9 cellular contexts compared by ENCODE assay signal in the genomic region with DNA sequence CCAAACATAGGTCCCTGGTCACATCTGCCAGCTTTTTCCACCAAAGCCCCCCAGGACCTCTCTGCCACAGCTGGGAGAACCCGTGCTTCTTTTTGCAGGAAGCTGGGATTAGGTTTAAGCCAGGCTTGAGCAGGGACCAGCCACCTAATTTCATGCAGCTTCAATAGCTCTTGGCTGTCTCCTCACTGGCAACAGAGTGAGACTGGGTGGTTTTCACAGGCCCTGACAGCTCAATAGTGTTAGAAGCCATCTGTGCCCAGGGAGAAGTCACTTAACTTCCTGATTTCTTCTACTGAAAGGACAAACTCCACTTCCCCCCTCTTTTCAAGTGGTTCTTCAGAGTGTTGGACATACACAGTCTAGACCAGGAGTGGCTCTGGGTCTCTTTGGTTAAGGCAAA. TPM values are rescaled to one million over a fixed set of nuclear protein-coding genes. Genes with fewer than 3 reads are reported as not detected.
DNase-seq lines count a peak whose midpoint lies in the region; ATAC-seq, FAIRE-seq and TF ChIP-seq lines count a peak whose summit lies in the region.
"Had no signal": no experiment of that assay in that cellular context is flagged by ENCODE, and none has a peak within 500 bp of the region (broad histone marks: within the 10 kb centered on the region; RNA-seq: fewer than 3 reads in every experiment).

No MANE protein-coding gene starts in this region.

- POLR2A ChIA-PET in HCT116 (lab: Charles Lee) = interaction anchor here (0.7 to 1.3 kb wide), 3 partner anchors 20 to 320 kb away, joined by 5 read pairs; partner anchors contain the start of gene SRSF4

- ATAC-seq in HCT116 = no peak
- no peak for ATAC-seq in RWPE2 (ENCODE audit: low read depth)
- no peak for ATAC-seq in foreskin keratinocyte

- no peak for DNase-seq in HCT116 (ENCODE audit: low read depth, low spot score)
- no peak for DNase-seq in RWPE2 (ENCODE audit: low spot score)
- DNase-seq in foreskin keratinocyte = no peak
- no peak for DNase-seq in cortex of kidney (lab: John Stamatoyannopoulos, UW)
- no peak for DNase-seq in NCI-H2196 (lab: John Stamatoyannopoulos, UW; ENCODE audit: unreplicated experiment)
- DNase-seq in D721Med (ENCODE audit: insufficient read length, low spot score) = no peak
- no peak for DNase-seq in GM19238 (ENCODE audit: insufficient read length, low spot score)
- DNase-seq: nephron progenitor cell had no signal

- H4K20me1 ChIP-seq in HCT116 (ENCODE audit: insufficient read depth) = no peaks in the 10 kb centered on the region

- RAD21 ChIA-PET in HCT116 (lab: Charles Lee; ENCODE audit: low non-redundant PET in 1 of 2, low total read pairs in 2 of 2, uncharacterized antibody in 2 of 2, unreplicated experiment in 2 of 2) = interaction anchor here (0.7 to 1.5 kb wide), 6 partner anchors 74 to 1517 kb away, joined by 3 to 7 read pairs (median 4); no protein-coding TSS in a partner anchor

- TF ChIP-seq CTCF in HCT116 (IDR thresholded peaks at IDR 0.05 in 2 of 3, conservative IDR thresholded peaks at IDR 0.05 in 1 of 3; ENCODE audit: borderline replicate concordance in 1 of 3, insufficient read depth in 1 of 3, low read depth in 2 of 3, low read length in 2 of 3) (no peak), RWPE2 (IDR thresholded peaks at IDR 0.05; ENCODE audit: poor library complexity, severe bottlenecking) (no peak), foreskin keratinocyte (conservative IDR thresholded peaks at IDR 0.05) (no peak), D721Med (IDR thresholded peaks at IDR 0.05; ENCODE audit: insufficient read depth, missing control alignments) (no peak)

- intact Hi-C loops in HCT116 (cut with micrococcal nuclease) = loop anchor here (5.0 kb wide), 1 partner anchor 415 kb away; no protein-coding TSS in a partner anchor

- TF ChIP-seq POLR2A in HCT116 (IDR thresholded peaks at IDR 0.05; ENCODE audit: borderline replicate concordance, extremely low read depth, insufficient read depth, insufficient read length) = no peak

- no peaks in the 10 kb centered on the region for H3K79me2 ChIP-seq in HCT116 (ENCODE audit: insufficient read depth, low read length)

- TF ChIP-seq RAD21 in HCT116 (IDR thresholded peaks at IDR 0.05; ENCODE audit: low read depth) = no peak

- H3K9ac ChIP-seq in HCT116 (ENCODE audit: low read length) = no peak overlapping the region
- peak overlapping the region; percentile 56 for H3K9ac ChIP-seq in skeletal muscle satellite cell (ENCODE audit: low read depth, low read length)

- H3K36me3 ChIP-seq in HCT116 (ENCODE audit: control insufficient read depth in 1 of 2, insufficient read depth in 2 of 2, low read length in 2 of 2) (peaks cover 15 to 45% of the 10 kb centered on the region in 2 experiments; a peak in 3 of 4 replicates), RWPE2 (ENCODE audit: low read depth) (peaks cover 46% of the 10 kb centered on the region), skeletal muscle satellite cell (ENCODE audit: insufficient read depth, low read length) (peaks cover 27% of the 10 kb centered on the region)

- H3K27me3 ChIP-seq in HCT116 (ENCODE audit: insufficient read depth, low read length) (no peaks in the 10 kb centered on the region), RWPE2 (ENCODE audit: insufficient read depth, poor library complexity, severe bottlenecking) (no peaks in the 10 kb centered on the region), foreskin keratinocyte (no peaks in the 10 kb centered on the region), skeletal muscle satellite cell (ENCODE audit: control insufficient read depth, insufficient read depth, low read length) (no peaks in the 10 kb centered on the region)

- H3K9me3 ChIP-seq in HCT116 (ENCODE audit: control insufficient read depth in 1 of 2, insufficient read depth in 1 of 2, low read depth in 1 of 2, low read length in 2 of 2) (no peaks in the 10 kb centered on the region), RWPE2 (ENCODE audit: severe bottlenecking) (no peaks in the 10 kb centered on the region), skeletal muscle satellite cell (replicated peaks; ENCODE audit: low read length) (no peaks in the 10 kb centered on the region)

- H3K4me2 ChIP-seq in HCT116 (ENCODE audit: low read length) = peak overlapping the region; percentile 60
- peak overlapping the region; percentile 71 for H3K4me2 ChIP-seq in skeletal muscle satellite cell (ENCODE audit: low read length)

- H3K9me2 ChIP-seq in HCT116 (ENCODE audit: insufficient read depth) = no peaks in the 10 kb centered on the region

- H3K4me3 ChIP-seq in HCT116 (replicated peaks in 1 of 2; ENCODE audit: low read depth in 1 of 2, low read length in 2 of 2) = no peak overlapping the region
- no peak overlapping the region for H3K4me3 ChIP-seq in RWPE2 (ENCODE audit: severe bottlenecking)
- H3K4me3 ChIP-seq in skeletal muscle satellite cell (ENCODE audit: low read length) = no peak overlapping the region

- no peak overlapping the region for H2AFZ ChIP-seq in HCT116 (ENCODE audit: low read depth, low read length, poor library complexity, severe bottlenecking)

- no TSS peak for BruUV-seq in HCT116 (replicated peaks; lab: Mats Ljungman, UMichigan)

- H3K27ac ChIP-seq in HCT116 (ENCODE audit: low read depth, low read length) (peak overlapping the region; percentile 23; the same call in 1 of the 2 replicates), RWPE2 (ENCODE audit: poor library complexity, severe bottlenecking) (peak overlapping the region; percentile 63), foreskin keratinocyte (peak overlapping the region; percentile 5)

- peaks cover 7 to 12% of the 10 kb centered on the region in 2 experiments for H3K4me1 ChIP-seq in HCT116 (ENCODE audit: control insufficient read depth in 1 of 2, insufficient read depth in 2 of 2, low read length in 2 of 2)
- peaks cover 6% of the 10 kb centered on the region for H3K4me1 ChIP-seq in RWPE2 (ENCODE audit: insufficient read depth, poor library complexity, severe bottlenecking)
- H3K4me1 ChIP-seq in foreskin keratinocyte = peaks cover 9% of the 10 kb centered on the region
- peaks cover 13% of the 10 kb centered on the region for H3K4me1 ChIP-seq in skeletal muscle satellite cell (ENCODE audit: control insufficient read depth, insufficient read depth, low read length)

- FAIRE-seq in D721Med (lab: Jason Lieb, UNC) = no peak

- CTCF ChIA-PET in HCT116 (lab: Charles Lee) = interaction anchor here (0.7 to 4.9 kb wide), 11 partner anchors 8 to 416 kb away, joined by 3 to 59 read pairs (median 7); partner anchors contain the start of genes SRSF4 and TMEM200B

TF ChIP-seq in HCT116, 20 proteins besides CTCF, POLR2A, EP300 and RAD21:
- TF ChIP-seq SRF (IDR thresholded peaks at IDR 0.05; ENCODE audit: low read depth) (no peak), JUND (IDR thresholded peaks at IDR 0.05) (no peak), ZFX (IDR thresholded peaks at IDR 0.05) (no peak), TCF7L2 (IDR thresholded peaks at IDR 0.05; ENCODE audit: borderline replicate concordance, extremely low read depth, insufficient read depth, insufficient read length) (no peak), FOSL1 (IDR thresholded peaks at IDR 0.05; ENCODE audit: low read depth) (no peak), CBX3 (IDR thresholded peaks at IDR 0.05; ENCODE audit: low read depth) (no peak), ELF1 (IDR thresholded peaks at IDR 0.05; ENCODE audit: borderline replicate concordance, low read depth) (no peak)
- TF ChIP-seq, protein P1, sequence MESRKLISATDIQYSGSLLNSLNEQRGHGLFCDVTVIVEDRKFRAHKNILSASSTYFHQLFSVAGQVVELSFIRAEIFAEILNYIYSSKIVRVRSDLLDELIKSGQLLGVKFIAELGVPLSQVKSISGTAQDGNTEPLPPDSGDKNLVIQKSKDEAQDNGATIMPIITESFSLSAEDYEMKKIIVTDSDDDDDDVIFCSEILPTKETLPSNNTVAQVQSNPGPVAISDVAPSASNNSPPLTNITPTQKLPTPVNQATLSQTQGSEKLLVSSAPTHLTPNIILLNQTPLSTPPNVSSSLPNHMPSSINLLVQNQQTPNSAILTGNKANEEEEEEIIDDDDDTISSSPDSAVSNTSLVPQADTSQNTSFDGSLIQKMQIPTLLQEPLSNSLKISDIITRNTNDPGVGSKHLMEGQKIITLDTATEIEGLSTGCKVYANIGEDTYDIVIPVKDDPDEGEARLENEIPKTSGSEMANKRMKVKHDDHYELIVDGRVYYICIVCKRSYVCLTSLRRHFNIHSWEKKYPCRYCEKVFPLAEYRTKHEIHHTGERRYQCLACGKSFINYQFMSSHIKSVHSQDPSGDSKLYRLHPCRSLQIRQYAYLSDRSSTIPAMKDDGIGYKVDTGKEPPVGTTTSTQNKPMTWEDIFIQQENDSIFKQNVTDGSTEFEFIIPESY (IDR thresholded peaks at IDR 0.05; ENCODE audit: extremely low read depth, insufficient replicate concordance, low read length) = no peak
- TF ChIP-seq, protein P2, sequence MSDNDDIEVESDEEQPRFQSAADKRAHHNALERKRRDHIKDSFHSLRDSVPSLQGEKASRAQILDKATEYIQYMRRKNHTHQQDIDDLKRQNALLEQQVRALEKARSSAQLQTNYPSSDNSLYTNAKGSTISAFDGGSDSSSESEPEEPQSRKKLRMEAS (IDR thresholded peaks at IDR 0.05) = no peak
TF ChIP-seq in HCT116: peak in this region for 0.

RNA-seq across cellular contexts. Expression of gene SRSF4, which starts 20.4 kb away (rescaled TPM):
- 69.0 TPM for total RNA-seq in HCT116 (2021; ENCODE audit: unreplicated experiment)
- polyA plus RNA-seq in HCT116 (2012) = 58.2 and 66.6 TPM in 2 replicates
- 50.4 and 64.0 TPM in 2 replicates for total RNA-seq in foreskin keratinocyte
- polyA plus RNA-seq in foreskin keratinocyte = 53.7 and 64.9 TPM in 2 replicates
- total RNA-seq in skeletal muscle satellite cell (2012; rRNA removed) = 21.4 and 24.1 TPM in 2 replicates

RNA-seq across cellular contexts. Expression of gene MECR, which starts 28.7 kb away (rescaled TPM):
- 42.9 TPM for total RNA-seq in HCT116 (2021; ENCODE audit: unreplicated experiment)
- 38.4 and 45.7 TPM in 2 replicates for polyA plus RNA-seq in HCT116 (2012)
- total RNA-seq in foreskin keratinocyte = 30.5 and 35.7 TPM in 2 replicates
- polyA plus RNA-seq in foreskin keratinocyte = 31.7 and 33.6 TPM in 2 replicates
- 34.0 and 35.8 TPM in 2 replicates for total RNA-seq in skeletal muscle satellite cell (2012; rRNA removed)

RNA-seq across cellular contexts. Expression of gene PTPRU, which starts 34.3 kb away (rescaled TPM):
- 40.7 TPM for total RNA-seq in HCT116 (2021; ENCODE audit: unreplicated experiment)
- 48.2 and 58.7 TPM in 2 replicates for polyA plus RNA-seq in HCT116 (2012)
- 16.1 and 17.5 TPM in 2 replicates for total RNA-seq in foreskin keratinocyte
- 8.6 and 9.4 TPM in 2 replicates for polyA plus RNA-seq in foreskin keratinocyte
- total RNA-seq in skeletal muscle satellite cell (2012; rRNA removed) = 9.4 and 20.3 TPM in 2 replicates

Comparison
In these comparisons a context has a peak if more than half of its experiments do, and no peak if none do; other contexts are left out.
1. H3K27ac ChIP-seq: peak in every context shown above with its lines; median percentile 63 in RWPE2; 23 in HCT116; 5 in foreskin keratinocyte.